Comparison of ENCODE assay signal across 8 cellular contexts in genomic region chr17:75896360-75897075, GRCh38. TPM values are rescaled to one million over a fixed set of nuclear protein-coding genes. Genes with fewer than 3 reads are reported as not detected.
DNase-seq lines count a peak whose midpoint lies in the region; ATAC-seq and TF ChIP-seq lines count a peak whose summit lies in the region.

A gene with protein sequence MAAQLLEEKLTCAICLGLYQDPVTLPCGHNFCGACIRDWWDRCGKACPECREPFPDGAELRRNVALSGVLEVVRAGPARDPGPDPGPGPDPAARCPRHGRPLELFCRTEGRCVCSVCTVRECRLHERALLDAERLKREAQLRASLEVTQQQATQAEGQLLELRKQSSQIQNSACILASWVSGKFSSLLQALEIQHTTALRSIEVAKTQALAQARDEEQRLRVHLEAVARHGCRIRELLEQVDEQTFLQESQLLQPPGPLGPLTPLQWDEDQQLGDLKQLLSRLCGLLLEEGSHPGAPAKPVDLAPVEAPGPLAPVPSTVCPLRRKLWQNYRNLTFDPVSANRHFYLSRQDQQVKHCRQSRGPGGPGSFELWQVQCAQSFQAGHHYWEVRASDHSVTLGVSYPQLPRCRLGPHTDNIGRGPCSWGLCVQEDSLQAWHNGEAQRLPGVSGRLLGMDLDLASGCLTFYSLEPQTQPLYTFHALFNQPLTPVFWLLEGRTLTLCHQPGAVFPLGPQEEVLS (minus strand): TSS chr17:75896951. CDS start chr17:75896937, 14 bp downstream.

- POLR2A ChIA-PET in activated CD4-positive, alpha-beta T cell treated with anti-CD3 and anti-CD28 coated beads, Interleukin-2, amount 10 ng/mL, durations not matched to agents 7 days and 5 days (lab: Charles Lee) = interaction anchor here (0.7 to 1.1 kb wide), 3 partner anchors 53 to 67 kb away, joined by 3 read pairs; partner anchors contain the start of gene UNC13D

- H3K9ac ChIP-seq in liver (ENCODE audit: low read depth in 1 of 2, low read length in 2 of 2) = peak within 1 kb of the TSS in 1 of 2 donors; percentile 76

- TF ChIP-seq POLR2A in GM15510 (IDR thresholded peaks at IDR 0.05; ENCODE audit: borderline replicate concordance, extremely low read depth, insufficient read length) = peak; percentile 81

- peak; percentile 38 for ATAC-seq in HG02973 (IDR thresholded peaks at IDR 0.05; ENCODE audit: unreplicated experiment)

- H3K27me3 ChIP-seq in liver (ENCODE audit: control insufficient read depth in 4 of 4, insufficient read depth in 4 of 4, low read length in 3 of 4) = no peaks in the 10 kb centered on the region

- no peaks in the 10 kb centered on the region for H3K27me3 Mint-ChIP-seq in activated CD4-positive, alpha-beta T cell treated with anti-CD3 and anti-CD28 coated beads, Interleukin-2, amount 10 ng/mL, durations not matched to agents 7 days and 5 days
- no peaks in the 10 kb centered on the region for H3K27me3 Mint-ChIP-seq in dendritic cell treated with granulocyte-macrophage colony-stimulating factor and Interleukin-4, amounts not matched to agents 40 ng/mL and 50 ng/mL, for 4 days

- peaks cover 5 to 21% (median 13%) of the 10 kb centered on the region in 4 donors for H3K36me3 ChIP-seq in liver (ENCODE audit: control insufficient read depth in 4 of 4, insufficient read depth in 3 of 4, low read depth in 1 of 4, low read length in 3 of 4)

- H3K27ac Mint-ChIP-seq in activated CD4-positive, alpha-beta T cell treated with anti-CD3 and anti-CD28 coated beads, Interleukin-2, amount 10 ng/mL, durations not matched to agents 7 days and 5 days = peak within 1 kb of the TSS; percentile 88
- peak within 1 kb of the TSS; percentile 90 for H3K27ac Mint-ChIP-seq in dendritic cell treated with granulocyte-macrophage colony-stimulating factor and Interleukin-4, amounts not matched to agents 40 ng/mL and 50 ng/mL, for 4 days

- intact Hi-C loops in dendritic cell treated with granulocyte-macrophage colony-stimulating factor and Interleukin-4, amounts not matched to agents 40 ng/mL and 50 ng/mL, for 4 days (cut with micrococcal nuclease) = loop anchor here (2.0 kb wide), 1 partner anchor 42 kb away; the partner anchor contains the start of gene WBP2

- peaks cover 7 to 49% (median 36%) of the 10 kb centered on the region in 4 donors for H3K4me1 ChIP-seq in liver (ENCODE audit: control insufficient read depth in 4 of 4, insufficient read depth in 4 of 4, low read length in 3 of 4)

- DNase-seq in NCI-H460 (ENCODE audit: extremely low read depth, low read depth) = peak; percentile 72
- DNase-seq in activated CD4-positive, alpha-beta T cell treated with anti-CD3 and anti-CD28 coated beads, Interleukin-2, amount 10 ng/mL, durations not matched to agents 7 days and 5 days = peak; percentile 69
- peak; percentile 78 for DNase-seq in stimulated activated CD4-positive, alpha-beta T cell treated with anti-CD3 and anti-CD28 coated beads, Interleukin-4, amount 100 ng/mL, for 24 hours

- peak within 1 kb of the TSS; percentile 74 for H3K4me3 Mint-ChIP-seq in activated CD4-positive, alpha-beta T cell treated with anti-CD3 and anti-CD28 coated beads, Interleukin-2, amount 10 ng/mL, durations not matched to agents 7 days and 5 days
- peak within 1 kb of the TSS; percentile 85 for H3K4me3 Mint-ChIP-seq in dendritic cell treated with granulocyte-macrophage colony-stimulating factor and Interleukin-4, amounts not matched to agents 40 ng/mL and 50 ng/mL, for 4 days

- peak within 1 kb of the TSS; percentile 69 to 73 (median 72) for H3K4me3 ChIP-seq in liver (ENCODE audit: low read depth in 1 of 3, low read length in 3 of 3)

- TF ChIP-seq RAD21 in liver (IDR thresholded peaks at IDR 0.05) = peak in 1 of 2 donors; percentile 31

- H3K9me3 Mint-ChIP-seq in activated CD4-positive, alpha-beta T cell treated with anti-CD3 and anti-CD28 coated beads, Interleukin-2, amount 10 ng/mL, durations not matched to agents 7 days and 5 days = no peaks in the 10 kb centered on the region
- H3K9me3 Mint-ChIP-seq in dendritic cell treated with granulocyte-macrophage colony-stimulating factor and Interleukin-4, amounts not matched to agents 40 ng/mL and 50 ng/mL, for 4 days = no peaks in the 10 kb centered on the region

- H3K9me3 ChIP-seq in liver (ENCODE audit: control insufficient read depth in 4 of 4, low read length in 3 of 4) = no peaks in the 10 kb centered on the region

- peaks cover 9% of the 10 kb centered on the region for H3K36me3 Mint-ChIP-seq in activated CD4-positive, alpha-beta T cell treated with anti-CD3 and anti-CD28 coated beads, Interleukin-2, amount 10 ng/mL, durations not matched to agents 7 days and 5 days (ENCODE audit: low read depth)
- H3K36me3 Mint-ChIP-seq in dendritic cell treated with granulocyte-macrophage colony-stimulating factor and Interleukin-4, amounts not matched to agents 40 ng/mL and 50 ng/mL, for 4 days (ENCODE audit: low read depth) = peaks cover 90% of the 10 kb centered on the region

- CTCF ChIA-PET in activated CD4-positive, alpha-beta T cell treated with anti-CD3 and anti-CD28 coated beads, Interleukin-2, amount 10 ng/mL, durations not matched to agents 7 days and 5 days (lab: Charles Lee) = interaction anchor here (0.5 to 4.1 kb wide), 23 partner anchors 9 to 501 kb away, joined by 3 to 17 read pairs (median 4); partner anchors contain the start of genes TRIM47 and WBP2

- WGBS in liver = under 1% methylated on average over 95 of the region's 95 CpGs

- peak within 1 kb of the TSS; percentile 94 for H3K27ac ChIP-seq in 22Rv1
- H3K27ac ChIP-seq in liver (ENCODE audit: low read depth in 1 of 2, low read length in 2 of 2) = peak within 1 kb of the TSS; percentile 78 to 83

- H3K4me1 Mint-ChIP-seq in activated CD4-positive, alpha-beta T cell treated with anti-CD3 and anti-CD28 coated beads, Interleukin-2, amount 10 ng/mL, durations not matched to agents 7 days and 5 days = peaks cover 25% of the 10 kb centered on the region
- H3K4me1 Mint-ChIP-seq in dendritic cell treated with granulocyte-macrophage colony-stimulating factor and Interleukin-4, amounts not matched to agents 40 ng/mL and 50 ng/mL, for 4 days (ENCODE audit: low read depth) = peaks cover 32% of the 10 kb centered on the region

- TF ChIP-seq CTCF in 22Rv1 (IDR thresholded peaks at IDR 0.05) (peak; percentile 65), liver (IDR thresholded peaks at IDR 0.05; ENCODE audit: low read depth, low read length, missing input control) (peak; percentile 13)

TF ChIP-seq in liver, 16 proteins besides CTCF, POLR2A, EP300 and RAD21:
- TF ChIP-seq, protein P1, sequence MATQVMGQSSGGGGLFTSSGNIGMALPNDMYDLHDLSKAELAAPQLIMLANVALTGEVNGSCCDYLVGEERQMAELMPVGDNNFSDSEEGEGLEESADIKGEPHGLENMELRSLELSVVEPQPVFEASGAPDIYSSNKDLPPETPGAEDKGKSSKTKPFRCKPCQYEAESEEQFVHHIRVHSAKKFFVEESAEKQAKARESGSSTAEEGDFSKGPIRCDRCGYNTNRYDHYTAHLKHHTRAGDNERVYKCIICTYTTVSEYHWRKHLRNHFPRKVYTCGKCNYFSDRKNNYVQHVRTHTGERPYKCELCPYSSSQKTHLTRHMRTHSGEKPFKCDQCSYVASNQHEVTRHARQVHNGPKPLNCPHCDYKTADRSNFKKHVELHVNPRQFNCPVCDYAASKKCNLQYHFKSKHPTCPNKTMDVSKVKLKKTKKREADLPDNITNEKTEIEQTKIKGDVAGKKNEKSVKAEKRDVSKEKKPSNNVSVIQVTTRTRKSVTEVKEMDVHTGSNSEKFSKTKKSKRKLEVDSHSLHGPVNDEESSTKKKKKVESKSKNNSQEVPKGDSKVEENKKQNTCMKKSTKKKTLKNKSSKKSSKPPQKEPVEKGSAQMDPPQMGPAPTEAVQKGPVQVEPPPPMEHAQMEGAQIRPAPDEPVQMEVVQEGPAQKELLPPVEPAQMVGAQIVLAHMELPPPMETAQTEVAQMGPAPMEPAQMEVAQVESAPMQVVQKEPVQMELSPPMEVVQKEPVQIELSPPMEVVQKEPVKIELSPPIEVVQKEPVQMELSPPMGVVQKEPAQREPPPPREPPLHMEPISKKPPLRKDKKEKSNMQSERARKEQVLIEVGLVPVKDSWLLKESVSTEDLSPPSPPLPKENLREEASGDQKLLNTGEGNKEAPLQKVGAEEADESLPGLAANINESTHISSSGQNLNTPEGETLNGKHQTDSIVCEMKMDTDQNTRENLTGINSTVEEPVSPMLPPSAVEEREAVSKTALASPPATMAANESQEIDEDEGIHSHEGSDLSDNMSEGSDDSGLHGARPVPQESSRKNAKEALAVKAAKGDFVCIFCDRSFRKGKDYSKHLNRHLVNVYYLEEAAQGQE (IDR thresholded peaks at IDR 0.05) = no peak
- TF ChIP-seq HNF4G (IDR thresholded peaks at IDR 0.05) (no peak), YY1 (IDR thresholded peaks at IDR 0.05) (peak; percentile 55), NR2F2 (IDR thresholded peaks at IDR 0.05) (no peak)
- TF ChIP-seq, protein P2, sequence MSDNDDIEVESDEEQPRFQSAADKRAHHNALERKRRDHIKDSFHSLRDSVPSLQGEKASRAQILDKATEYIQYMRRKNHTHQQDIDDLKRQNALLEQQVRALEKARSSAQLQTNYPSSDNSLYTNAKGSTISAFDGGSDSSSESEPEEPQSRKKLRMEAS (IDR thresholded peaks at IDR 0.05) = no peak
- TF ChIP-seq, protein P3, sequence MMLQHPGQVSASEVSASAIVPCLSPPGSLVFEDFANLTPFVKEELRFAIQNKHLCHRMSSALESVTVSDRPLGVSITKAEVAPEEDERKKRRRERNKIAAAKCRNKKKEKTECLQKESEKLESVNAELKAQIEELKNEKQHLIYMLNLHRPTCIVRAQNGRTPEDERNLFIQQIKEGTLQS (IDR thresholded peaks at IDR 0.05) = no peak

RNA-seq across cellular contexts. Expression of the gene that starts here (rescaled TPM):
- 30.2 and 32.0 TPM in 2 replicates for total RNA-seq in NCI-H460 (2014; rRNA removed; shearing (Covaris generic))
- polyA plus RNA-seq in NCI-H460 (2014; cell fraction: nucleus; rRNA removed) = 59.4 and 77.6 TPM in 2 replicates
- total RNA-seq in activated CD4-positive, alpha-beta T cell treated with anti-CD3 and anti-CD28 coated beads, Interleukin-2, amount 10 ng/mL, durations not matched to agents 7 days and 5 days = 10 to 100 TPM; 26.5 to 28.7 TPM
- total RNA-seq in liver = 1 to 10 TPM; 7.7 to 8.6 TPM
- 1 to 10 TPM; 1.5 to 5.3 TPM for polyA plus RNA-seq in liver

Comparison
In these comparisons a context has a peak if more than half of its experiments do, and no peak if none do; other contexts are left out.
1. Peak in every context shown above with its lines: DNase-seq, ATAC-seq, H3K4me3 ChIP-seq and H3K27ac ChIP-seq.